In the genomic region with DNA sequence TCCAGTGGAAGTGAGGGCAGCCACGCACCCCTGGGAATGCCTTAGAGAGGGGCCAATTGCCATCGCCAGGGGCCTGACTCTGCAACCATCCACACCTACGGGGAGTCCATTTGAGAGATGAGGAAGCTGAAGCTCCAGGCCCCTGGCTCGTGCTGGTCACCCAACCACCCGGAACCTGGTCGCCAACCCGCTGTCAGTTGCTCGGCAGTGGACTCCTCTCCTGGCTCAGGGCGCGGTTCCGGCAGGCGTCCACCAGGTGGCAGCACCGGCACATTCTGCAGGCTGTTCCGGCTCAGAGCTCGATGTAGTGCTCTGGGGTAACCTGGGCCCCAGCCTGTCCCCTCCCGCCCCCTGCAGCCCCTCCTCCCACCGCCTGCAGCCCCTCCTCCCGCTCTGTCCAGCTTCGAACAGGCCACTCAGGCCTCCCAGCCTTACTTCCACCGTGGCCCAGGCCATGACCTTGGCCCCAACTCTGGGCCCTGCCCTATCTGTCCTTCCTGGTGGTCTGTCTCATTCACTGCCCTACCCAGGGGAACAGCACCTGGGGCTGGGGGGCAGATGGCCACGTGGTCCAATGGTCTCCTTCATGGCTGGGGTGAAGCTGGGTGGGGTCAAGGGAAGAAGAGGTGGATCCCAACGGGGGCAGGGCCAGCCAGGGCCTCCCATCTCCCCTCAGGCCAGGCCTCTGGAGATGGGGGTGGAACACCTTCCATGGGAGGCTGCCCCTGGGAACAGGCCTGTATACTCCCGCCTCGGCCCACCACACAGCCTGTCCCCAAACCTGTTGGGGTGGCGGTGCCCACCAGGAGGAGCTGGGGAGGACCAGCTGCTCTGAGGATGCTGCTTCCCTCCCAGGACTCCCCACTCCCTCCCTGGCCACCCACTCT, we compare ENCODE assay signal across 8 cellular contexts. TPM values are rescaled to one million over a fixed set of nuclear protein-coding genes. Genes with fewer than 3 reads are reported as not detected.
DNase-seq lines count a peak whose midpoint lies in the region; ATAC-seq, FAIRE-seq and TF ChIP-seq lines count a peak whose summit lies in the region.

No MANE protein-coding gene starts in this region.

- peaks cover 17% of the 10 kb centered on the region for H3K9me3 Mint-ChIP-seq in WTC11

- no peak for FAIRE-seq in bronchial epithelial cell (lab: Jason Lieb, UNC)

- CTCF ChIA-PET in WTC11 (lab: Charles Lee), result interaction anchor here (0.5 to 1.9 kb wide), 63 partner anchors 9 to 998 kb away, joined by 3 to 164 read pairs (median 5); partner anchors contain the start of genes AKT1, CEP170B, SIVA1 and TMEM179

- ATAC-seq in HG02884 (IDR thresholded peaks at IDR 0.05; ENCODE audit: unreplicated experiment) (peak; percentile 60), WTC11 (peak; percentile 86), GM21825 (IDR thresholded peaks at IDR 0.05; ENCODE audit: unreplicated experiment) (no peak)

- peaks cover 24% of the 10 kb centered on the region for H3K36me3 ChIP-seq in GM06990 (ENCODE audit: control insufficient read depth, insufficient read depth, low read length)
- H3K36me3 ChIP-seq in bronchial epithelial cell (ENCODE audit: control insufficient read depth, insufficient read depth, low read length), result peaks cover 17% of the 10 kb centered on the region

- H3K4me3 ChIP-seq in GM06990 (replicated peaks; ENCODE audit: low read depth, low read length), result no peak overlapping the region
- H3K4me3 ChIP-seq in bronchial epithelial cell (ENCODE audit: low read depth, low read length), result no peak overlapping the region

- TF ChIP-seq CTCF in GM06990 (IDR thresholded peaks at IDR 0.05; ENCODE audit: insufficient read depth, low read length, poor library complexity, severe bottlenecking), result peak; percentile 91
- TF ChIP-seq CTCF in WTC11 (IDR thresholded peaks at IDR 0.05), result peak; percentile 90
- TF ChIP-seq CTCF in bronchial epithelial cell (IDR thresholded peaks at IDR 0.05; ENCODE audit: insufficient read depth, low read length, severe bottlenecking), result peak; percentile 93

- H3K27me3 Mint-ChIP-seq in WTC11 (ENCODE audit: low read depth), result no peaks in the 10 kb centered on the region; the same call in 1 of the 2 replicates

- peak; percentile 85 for DNase-seq in GM06990 (ENCODE audit: extremely low read depth, insufficient read length)
- peak; percentile 89 for DNase-seq in NCI-H2227 (lab: John Stamatoyannopoulos, UW; ENCODE audit: unreplicated experiment)
- DNase-seq in WTC11 (ENCODE audit: low spot score), result peak; percentile 99
- peak; percentile 52 for DNase-seq in bronchial epithelial cell (ENCODE audit: low read depth)
- DNase-seq in iris pigment epithelial cell (ENCODE audit: low read depth), result peak; percentile 67
- peak; percentile 75 to 86 for DNase-seq in stimulated activated CD4-positive, alpha-beta T cell treated with anti-CD3 and anti-CD28 coated beads, Interleukin-15, amount 100 ng/mL, for 48 hours (ENCODE audit: low read depth in 2 of 2)

- H3K4me1 Mint-ChIP-seq in WTC11, result peaks cover 17% of the 10 kb centered on the region

- POLR2A ChIA-PET in WTC11 (lab: Charles Lee), result interaction anchor here (1.0 to 1.9 kb wide), 6 partner anchors 9 to 96 kb away, joined by 3 to 10 read pairs (median 4); partner anchors contain the start of genes CEP170B, SIVA1 and ZBTB42

- peak overlapping the region; percentile 56 for H3K4me3 Mint-ChIP-seq in WTC11

- H3K27me3 ChIP-seq in GM06990 (replicated peaks; ENCODE audit: control insufficient read depth, insufficient read depth, low read length), result no peaks in the 10 kb centered on the region
- H3K27me3 ChIP-seq in bronchial epithelial cell (ENCODE audit: control insufficient read depth, insufficient read depth, low read length), result no peaks in the 10 kb centered on the region

- peaks cover 34% of the 10 kb centered on the region for H3K36me3 Mint-ChIP-seq in WTC11

- peak overlapping the region; percentile 81 for H3K27ac Mint-ChIP-seq in WTC11

TF ChIP-seq in WTC11, 78 proteins besides CTCF, POLR2A, EP300 and RAD21 (continues in another document):
- TF ChIP-seq, protein P1, sequence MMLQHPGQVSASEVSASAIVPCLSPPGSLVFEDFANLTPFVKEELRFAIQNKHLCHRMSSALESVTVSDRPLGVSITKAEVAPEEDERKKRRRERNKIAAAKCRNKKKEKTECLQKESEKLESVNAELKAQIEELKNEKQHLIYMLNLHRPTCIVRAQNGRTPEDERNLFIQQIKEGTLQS (CRISPR knock-in tag; conservative IDR thresholded peaks at IDR 0.05), result no peak
- no peak for TF ChIP-seq CREM (CRISPR knock-in tag; IDR thresholded peaks at IDR 0.05)
- TF ChIP-seq, protein P2, sequence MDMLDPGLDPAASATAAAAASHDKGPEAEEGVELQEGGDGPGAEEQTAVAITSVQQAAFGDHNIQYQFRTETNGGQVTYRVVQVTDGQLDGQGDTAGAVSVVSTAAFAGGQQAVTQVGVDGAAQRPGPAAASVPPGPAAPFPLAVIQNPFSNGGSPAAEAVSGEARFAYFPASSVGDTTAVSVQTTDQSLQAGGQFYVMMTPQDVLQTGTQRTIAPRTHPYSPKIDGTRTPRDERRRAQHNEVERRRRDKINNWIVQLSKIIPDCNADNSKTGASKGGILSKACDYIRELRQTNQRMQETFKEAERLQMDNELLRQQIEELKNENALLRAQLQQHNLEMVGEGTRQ (CRISPR knock-in tag; IDR thresholded peaks at IDR 0.05), result peak; percentile 91
- TF ChIP-seq, protein P3, sequence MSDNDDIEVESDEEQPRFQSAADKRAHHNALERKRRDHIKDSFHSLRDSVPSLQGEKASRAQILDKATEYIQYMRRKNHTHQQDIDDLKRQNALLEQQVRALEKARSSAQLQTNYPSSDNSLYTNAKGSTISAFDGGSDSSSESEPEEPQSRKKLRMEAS (CRISPR knock-in tag; IDR thresholded peaks at IDR 0.05), result peak; percentile 85
- peak; percentile 17; the same call in 1 of the 2 replicates for TF ChIP-seq HMGXB4 (CRISPR knock-in tag; IDR thresholded peaks at IDR 0.05)
- TF ChIP-seq E2F4 (CRISPR knock-in tag; IDR thresholded peaks at IDR 0.05; ENCODE audit: borderline replicate concordance, low read depth), result no peak
- TF ChIP-seq, protein P4, sequence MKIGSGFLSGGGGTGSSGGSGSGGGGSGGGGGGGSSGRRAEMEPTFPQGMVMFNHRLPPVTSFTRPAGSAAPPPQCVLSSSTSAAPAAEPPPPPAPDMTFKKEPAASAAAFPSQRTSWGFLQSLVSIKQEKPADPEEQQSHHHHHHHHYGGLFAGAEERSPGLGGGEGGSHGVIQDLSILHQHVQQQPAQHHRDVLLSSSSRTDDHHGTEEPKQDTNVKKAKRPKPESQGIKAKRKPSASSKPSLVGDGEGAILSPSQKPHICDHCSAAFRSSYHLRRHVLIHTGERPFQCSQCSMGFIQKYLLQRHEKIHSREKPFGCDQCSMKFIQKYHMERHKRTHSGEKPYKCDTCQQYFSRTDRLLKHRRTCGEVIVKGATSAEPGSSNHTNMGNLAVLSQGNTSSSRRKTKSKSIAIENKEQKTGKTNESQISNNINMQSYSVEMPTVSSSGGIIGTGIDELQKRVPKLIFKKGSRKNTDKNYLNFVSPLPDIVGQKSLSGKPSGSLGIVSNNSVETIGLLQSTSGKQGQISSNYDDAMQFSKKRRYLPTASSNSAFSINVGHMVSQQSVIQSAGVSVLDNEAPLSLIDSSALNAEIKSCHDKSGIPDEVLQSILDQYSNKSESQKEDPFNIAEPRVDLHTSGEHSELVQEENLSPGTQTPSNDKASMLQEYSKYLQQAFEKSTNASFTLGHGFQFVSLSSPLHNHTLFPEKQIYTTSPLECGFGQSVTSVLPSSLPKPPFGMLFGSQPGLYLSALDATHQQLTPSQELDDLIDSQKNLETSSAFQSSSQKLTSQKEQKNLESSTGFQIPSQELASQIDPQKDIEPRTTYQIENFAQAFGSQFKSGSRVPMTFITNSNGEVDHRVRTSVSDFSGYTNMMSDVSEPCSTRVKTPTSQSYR (CRISPR knock-in tag; IDR thresholded peaks at IDR 0.05), result peak; percentile 81
- TF ChIP-seq, protein P5, sequence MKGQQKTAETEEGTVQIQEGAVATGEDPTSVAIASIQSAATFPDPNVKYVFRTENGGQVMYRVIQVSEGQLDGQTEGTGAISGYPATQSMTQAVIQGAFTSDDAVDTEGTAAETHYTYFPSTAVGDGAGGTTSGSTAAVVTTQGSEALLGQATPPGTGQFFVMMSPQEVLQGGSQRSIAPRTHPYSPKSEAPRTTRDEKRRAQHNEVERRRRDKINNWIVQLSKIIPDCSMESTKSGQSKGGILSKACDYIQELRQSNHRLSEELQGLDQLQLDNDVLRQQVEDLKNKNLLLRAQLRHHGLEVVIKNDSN (CRISPR knock-in tag; IDR thresholded peaks at IDR 0.05), result peak; percentile 89
- peak; percentile 52 for TF ChIP-seq SP1 (CRISPR knock-in tag; conservative IDR thresholded peaks at IDR 0.05)
- peak; percentile 50 for TF ChIP-seq ZNF263 (CRISPR knock-in tag; IDR thresholded peaks at IDR 0.05; ENCODE audit: low read depth)

RNA-seq across cellular contexts. Expression of gene SIVA1, which starts 15.7 kb away (rescaled TPM):
- total RNA-seq in WTC11 (2021), result 113 to 128 TPM (median 124 TPM) in 3 replicates
- total RNA-seq in bronchial epithelial cell, result 85.0 and 95.6 TPM in 2 replicates

RNA-seq across cellular contexts. Expression of gene AKT1, which starts 26.9 kb away (rescaled TPM):
- total RNA-seq in WTC11 (2021) (105 to 121 TPM (median 106 TPM) in 3 replicates), bronchial epithelial cell (164 and 191 TPM in 2 replicates)

RNA-seq across cellular contexts. Expression of gene ZBTB42, which starts 32.2 kb away (rescaled TPM):
- total RNA-seq in WTC11 (2021) (5.4 to 6.4 TPM (median 5.5 TPM) in 3 replicates), bronchial epithelial cell (5.2 and 5.3 TPM in 2 replicates)

RNA-seq across cellular contexts. Expression of gene ADSS1, which starts 44.7 kb away (rescaled TPM):
- total RNA-seq in WTC11 (2021), result 10.0 to 13.3 TPM (median 12.0 TPM) in 3 replicates
- 18.2 and 34.3 TPM in 2 replicates for total RNA-seq in bronchial epithelial cell
